In genomic region chr5:114581136-114581535, GRCh38 we compare ENCODE assay signal across 28 cellular contexts.
"Had no signal": no experiment of that assay in that cellular context is flagged by ENCODE, and none has a peak within 500 bp of the region (broad histone marks: within the 10 kb centered on the region; RNA-seq: fewer than 3 reads in every experiment).

No MANE protein-coding gene starts in this region.

- ATAC-seq: activated CD8-positive, alpha-beta T cell treated with anti-CD3 and anti-CD28 coated beads, Interleukin-2, amount 10 ng/mL, durations not matched to agents 7 days and 5 days; Right ventricle myocardium inferior had no signal

- H3K27ac ChIP-seq: ascending aorta, cardiac muscle cell, KMS-11, PC-9, RWPE1, VCaP had no signal

- H3K9me3 ChIP-seq: ascending aorta had no signal

- H3K36me3 ChIP-seq: ascending aorta, cardiac muscle cell had no signal

- H3K4me3 ChIP-seq: ascending aorta, cardiac muscle cell, PC-9 had no signal

- DNase-seq: activated CD4-positive, alpha-beta T cell treated with anti-CD3 and anti-CD28 coated beads, Interleukin-2, amount 10 ng/mL, durations not matched to agents 7 days and 5 days; activated CD4-positive, alpha-beta T cell treated with anti-CD3 and anti-CD28 coated beads, Interleukin-2, amount 50 U/mL, for 48 hours; activated CD8-positive, alpha-beta T cell treated with anti-CD3 and anti-CD28 coated beads, Interleukin-2, amount 10 ng/mL, durations not matched to agents 7 days and 5 days; activated gamma-delta T cell; activated naive CD4-positive, alpha-beta T cell treated with Interleukin-2 at 50 U/mL for 16 hours; activated naive CD8-positive, alpha-beta T cell treated with anti-CD3 and anti-CD28 coated beads, Interleukin-2, amount 10 ng/mL, durations not matched to agents 7 days and 5 days; activated T-cell treated with anti-CD3 and anti-CD28 coated beads, Interleukin-2, amount 50 U/mL, for 24 hours; amygdala; NCI-H1092 treated with DMSO at 0.1 percent for 48 hours; NCI-H146; NCI-H187; NCI-H2029 treated with DMSO at 0.1 percent for 48 hours; NCI-H2107; NCI-H2171; NCI-H510A treated with DMSO at 0.1 percent for 48 hours; NCI-H69; PC-9; SIG-M5; SW 1271; T-helper 1 cell; T-helper 2 cell; T-helper 9 cell had no signal

- H3K4me1 ChIP-seq: ascending aorta had no signal

- H3K27me3 ChIP-seq: ascending aorta, cardiac muscle cell had no signal

- H3K4me2 ChIP-seq: KMS-11, PC-9 had no signal

- H3K9ac ChIP-seq: KMS-11 had no signal
